1 cellular context compared by ENCODE assay signal in the genomic region with DNA sequence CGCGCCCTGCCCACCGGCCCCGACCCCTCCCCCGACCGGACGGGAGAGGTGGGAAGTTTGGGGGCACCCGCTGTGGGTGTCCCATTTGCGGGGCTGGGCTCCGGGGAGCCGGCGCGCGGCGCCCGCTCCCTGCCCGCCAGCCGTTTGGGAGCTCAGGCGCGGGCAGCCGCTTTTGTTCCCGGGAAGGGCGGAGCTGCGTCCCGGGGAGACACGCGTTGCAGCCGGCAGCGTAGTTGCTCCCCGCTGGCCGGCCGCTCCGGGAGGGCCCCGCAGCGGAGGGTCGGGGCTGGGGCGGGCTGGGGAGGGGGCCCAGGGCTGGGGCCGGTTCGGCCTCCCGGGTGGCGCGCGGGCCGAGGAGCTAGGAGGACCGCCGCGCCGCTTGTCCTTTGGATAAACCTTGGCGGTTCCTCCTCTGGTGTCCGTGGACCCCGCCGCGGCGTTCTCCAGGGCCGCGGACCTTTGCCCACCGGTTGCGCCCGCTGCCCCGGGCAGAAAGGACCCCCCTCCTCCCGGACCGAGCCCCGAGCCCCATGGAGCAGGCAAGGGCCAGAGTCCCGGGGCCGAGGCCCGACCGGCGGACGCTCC.
A peak's percentile ranks its signal among the peaks of the same experiment; 100 is the strongest.
TF ChIP-seq lines count a peak whose summit lies in the region.

No MANE protein-coding gene starts in this region.

TF ChIP-seq in HepG2, 621 proteins besides CTCF, POLR2A, EP300 and RAD21:
- peak; percentile 48; the same call in 1 of the 2 replicates for TF ChIP-seq ZNF777 (CRISPR knock-in tag; IDR thresholded peaks at IDR 0.05)
